9 cellular contexts compared by ENCODE assay signal in the genomic region with DNA sequence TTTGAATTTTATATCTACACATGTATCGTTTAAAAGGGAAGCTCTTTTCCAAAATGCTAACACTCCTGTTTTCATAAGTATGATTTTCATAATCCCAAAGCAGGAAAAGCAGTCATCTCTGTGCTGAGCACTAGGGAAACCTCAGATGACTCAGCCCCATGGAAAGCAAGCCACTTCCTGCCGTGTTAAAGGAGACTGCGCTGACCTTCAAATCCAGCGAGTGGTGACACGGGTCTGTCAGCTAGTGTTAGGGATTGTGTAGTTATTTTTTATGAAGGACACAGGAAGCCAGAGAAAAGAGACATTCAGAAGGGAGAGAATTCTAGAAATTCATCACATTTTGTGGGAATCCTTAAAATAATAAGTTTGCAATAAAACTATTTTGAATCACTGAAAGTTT. TPM values are rescaled to one million over a fixed set of nuclear protein-coding genes. Genes with fewer than 3 reads are reported as not detected.
A peak's percentile ranks its signal among the peaks of the same experiment; 100 is the strongest.
DNase-seq lines count a peak whose midpoint lies in the region; ATAC-seq, FAIRE-seq and TF ChIP-seq lines count a peak whose summit lies in the region.
"Had no signal": no experiment of that assay in that cellular context is flagged by ENCODE, and none has a peak within 500 bp of the region (broad histone marks: within the 10 kb centered on the region; RNA-seq: fewer than 3 reads in every experiment).

No MANE protein-coding gene starts in this region.

- FAIRE-seq in GM12878 (lab: Jason Lieb, UNC) (peak; percentile 7), HepG2 (lab: Jason Lieb, UNC) (peak; percentile 46)

- H3K9ac ChIP-seq in GM12878 (ENCODE audit: control insufficient read depth, insufficient read depth, low read length) = no peak overlapping the region
- H3K9ac ChIP-seq in HepG2 (ENCODE audit: insufficient read depth, low read depth, low read length) = no peak overlapping the region
- no peak overlapping the region for H3K9ac ChIP-seq in endodermal cell (ENCODE audit: extremely low read depth, low read length, poor library complexity, severe bottlenecking)

- no peak overlapping the region for H2AFZ ChIP-seq in GM12878 (ENCODE audit: control insufficient read depth, low read depth, low read length)
- no peak overlapping the region for H2AFZ ChIP-seq in HepG2 (ENCODE audit: low read length)
- H2AFZ ChIP-seq in OCI-LY7 (ENCODE audit: low read length) = no peak overlapping the region

- H3K79me2 ChIP-seq in GM12878 (ENCODE audit: control insufficient read depth, insufficient read depth, low read length) = no peaks in the 10 kb centered on the region
- H3K79me2 ChIP-seq in HepG2 (ENCODE audit: insufficient read depth, low read length) = no peaks in the 10 kb centered on the region
- no peaks in the 10 kb centered on the region for H3K79me2 ChIP-seq in OCI-LY7 (ENCODE audit: insufficient read depth, low read depth, low read length)

- no peak overlapping the region; the same call in 1 of the 2 replicates for H3K27ac ChIP-seq in GM12878 (ENCODE audit: control insufficient read depth, insufficient read depth)
- H3K27ac ChIP-seq in HepG2 (ENCODE audit: extremely low read length, insufficient read depth, low read length) = no peak overlapping the region
- H3K27ac ChIP-seq in OCI-LY7 (ENCODE audit: low read depth, low read length, poor library complexity, severe bottlenecking) = no peak overlapping the region
- H3K27ac ChIP-seq in endodermal cell (ENCODE audit: low read depth, low read length) = no peak overlapping the region

- peaks cover 16% of the 10 kb centered on the region for H3K4me1 Mint-ChIP-seq in Calu3 (ENCODE audit: low read depth, unreplicated experiment)
- H3K4me1 Mint-ChIP-seq in endodermal cell = no peaks in the 10 kb centered on the region

- RAD21 ChIA-PET in GM12878 (lab: Charles Lee; ENCODE audit: unreplicated experiment) = interaction anchor here (1.1 to 2.8 kb wide), 5 partner anchors 15 to 60 kb away, joined by 3 to 16 read pairs (median 4); no protein-coding TSS in a partner anchor

- H3K36me3 Mint-ChIP-seq in Calu3 (ENCODE audit: insufficient read depth, unreplicated experiment) (no peaks in the 10 kb centered on the region), endodermal cell (ENCODE audit: low read depth) (no peaks in the 10 kb centered on the region)
- H3K36me3 Mint-ChIP-seq: activated naive CD8-positive, alpha-beta T cell had no signal

- in situ Hi-C loops in GM12878 (cut with MboI) (no loop called here), HepG2 (cut with HindIII; ENCODE audit: extremely low pct_ligation_motif_present, low pct_unique_long_range_greater_than_20kb) (no loop called here)

- H3K9me3 ChIP-seq in GM12878 (replicated peaks; ENCODE audit: control insufficient read depth, insufficient read depth, low read length) (no peaks in the 10 kb centered on the region), HepG2 (ENCODE audit: low read length) (no peaks in the 10 kb centered on the region), OCI-LY7 (ENCODE audit: low read length) (no peaks in the 10 kb centered on the region), endodermal cell (ENCODE audit: control insufficient read depth, low read length) (peaks cover 7% of the 10 kb centered on the region)

- H3K9me2 ChIP-seq in OCI-LY7 (ENCODE audit: insufficient read depth, low read length) = no peaks in the 10 kb centered on the region

- no peak for TF ChIP-seq CTCF in Calu3 (IDR thresholded peaks at IDR 0.05; ENCODE audit: unreplicated experiment)
- no peak for TF ChIP-seq CTCF in GM12878 (IDR thresholded peaks at IDR 0.05 in 2 of 3, conservative IDR thresholded peaks at IDR 0.05 in 1 of 3; ENCODE audit: control insufficient read depth in 2 of 3, extremely low read depth in 1 of 3, insufficient read depth in 1 of 3, low read depth in 3 of 3, low read length in 3 of 3)
- TF ChIP-seq CTCF in HepG2 (CRISPR knock-in tag; IDR thresholded peaks at IDR 0.05) = no peak
- TF ChIP-seq CTCF in OCI-LY7 (conservative IDR thresholded peaks at IDR 0.05; ENCODE audit: low read length) = no peak
- no peak for TF ChIP-seq CTCF in endodermal cell (conservative IDR thresholded peaks at IDR 0.05)

- 0 out of 2 replicates have a peak, but pooled peaks have one; percentile 1 for TF ChIP-seq RAD21 in GM12878 (IDR thresholded peaks at IDR 0.05; ENCODE audit: insufficient read depth, low read depth, low read length)
- no peak for TF ChIP-seq RAD21 in HepG2 (CRISPR knock-in tag; IDR thresholded peaks at IDR 0.05)

- H3K36me3 ChIP-seq in GM12878 (ENCODE audit: control insufficient read depth in 2 of 2, insufficient read depth in 2 of 2, low read length in 1 of 2) (no peaks in the 10 kb centered on the region), HepG2 (replicated peaks in 1 of 2; ENCODE audit: control insufficient read depth in 1 of 2, insufficient read depth in 2 of 2, low read length in 2 of 2) (no peaks in the 10 kb centered on the region), OCI-LY7 (ENCODE audit: insufficient read depth, low read length) (no peaks in the 10 kb centered on the region), endodermal cell (ENCODE audit: control insufficient read depth, insufficient read depth, low read length) (no peaks in the 10 kb centered on the region)

- POLR2A ChIA-PET in GM12878 (lab: Charles Lee) (interaction anchor here (0.6 to 1.5 kb wide), 3 partner anchors 16 to 75 kb away, joined by 3 read pairs; no protein-coding TSS in a partner anchor), HepG2 (lab: Yijun Ruan, JAX) (interaction anchor here (1.2 to 1.8 kb wide), 2 partner anchors 9 to 13 kb away, joined by 3 to 5 read pairs; no protein-coding TSS in a partner anchor), OCI-LY7 (lab: Charles Lee) (no interaction called here)

- CTCF ChIA-PET in Calu3 (lab: Charles Lee) (no interaction called here), GM12878 (lab: Yijun Ruan, JAX) (interaction anchor here (1.0 to 2.9 kb wide), 4 partner anchors 17 to 92 kb away, joined by 3 to 10 read pairs (median 4); no protein-coding TSS in a partner anchor), HepG2 (lab: Yijun Ruan, JAX; ENCODE audit: low intra/inter-chr PET ratio, low total read pairs) (no interaction called here), OCI-LY7 (lab: Charles Lee; ENCODE audit: unreplicated experiment) (no interaction called here)

- H4K20me1 ChIP-seq in GM12878 (ENCODE audit: control insufficient read depth, insufficient read depth) = no peaks in the 10 kb centered on the region
- no peaks in the 10 kb centered on the region for H4K20me1 ChIP-seq in HepG2 (ENCODE audit: insufficient read depth, low read length)
- no peaks in the 10 kb centered on the region for H4K20me1 ChIP-seq in OCI-LY7 (ENCODE audit: insufficient read depth, low read length)

- H3K27me3 ChIP-seq in GM12878 (replicated peaks in 1 of 2; ENCODE audit: control insufficient read depth in 2 of 2, insufficient read depth in 2 of 2, low read length in 1 of 2) (no peaks in the 10 kb centered on the region), HepG2 (ENCODE audit: control insufficient read depth in 1 of 2, insufficient read depth in 2 of 2, low read length in 2 of 2) (0 out of 5 replicates have a peak, but pooled peaks cover 2 to 10% of the 10 kb centered on the region in 2 experiments), endodermal cell (ENCODE audit: control insufficient read depth, insufficient read depth, low read length, poor library complexity, severe bottlenecking) (no peaks in the 10 kb centered on the region)

- H3K4me3 ChIP-seq in GM12878 = no peak overlapping the region
- no peak overlapping the region for H3K4me3 ChIP-seq in HepG2 (replicated peaks in 1 of 3; ENCODE audit: insufficient read depth in 1 of 3, low read depth in 2 of 3, low read length in 3 of 3)
- H3K4me3 ChIP-seq in OCI-LY7 (ENCODE audit: low read depth, low read length, poor library complexity, severe bottlenecking) = no peak overlapping the region
- H3K4me3 ChIP-seq in endodermal cell (ENCODE audit: low read length) = no peak overlapping the region

- SMC1A ChIA-PET in GM12878 (lab: Charles Lee; ENCODE audit: uncharacterized antibody, unreplicated experiment) = interaction anchor here (1.3 to 6.1 kb wide), 4 partner anchors 10 to 59 kb away, joined by 3 to 28 read pairs (median 8); no protein-coding TSS in a partner anchor

- ATAC-seq in GM12878 (no peak), HepG2 (peak; percentile 65), GM18858 (IDR thresholded peaks at IDR 0.05; ENCODE audit: unreplicated experiment) (no peak), HG02763 (IDR thresholded peaks at IDR 0.05; ENCODE audit: unreplicated experiment) (no peak)

- no peak overlapping the region for H3K27ac Mint-ChIP-seq in Calu3 (ENCODE audit: unreplicated experiment)
- H3K27ac Mint-ChIP-seq in endodermal cell = no peak overlapping the region
- H3K27ac Mint-ChIP-seq: activated naive CD8-positive, alpha-beta T cell had no signal

- 15% methylated on average over 5 of the region's 5 CpGs for WGBS in GM12878 (ENCODE audit: insufficient coverage, insufficient replicate concordance, low lambda C conversion rate, missing lambda C conversion rate)
- 16% methylated on average over 5 of the region's 5 CpGs for WGBS in HepG2 (ENCODE audit: low lambda C conversion rate)
- WGBS in endodermal cell (ENCODE audit: insufficient coverage in 1 of 2, insufficient read length in 1 of 2), 2 experiments = 79 to 83% methylated on average over 1 to 5 of the region's 5 CpGs

- TF ChIP-seq EP300 in GM12878 (IDR thresholded peaks at IDR 0.05; ENCODE audit: borderline replicate concordance in 1 of 2, control insufficient read depth in 1 of 2, low read depth in 2 of 2, low read length in 2 of 2) (no peak), HepG2 (IDR thresholded peaks at IDR 0.05; ENCODE audit: low read depth in 2 of 2, low read length in 2 of 2) (no peak), HepG2 (CRISPR knock-in tag; IDR thresholded peaks at IDR 0.05; ENCODE audit: borderline replicate concordance) (no peak; the same call in 1 of the 2 replicates)

- BruUV-seq in Calu3 (replicated peaks; lab: Mats Ljungman, UMichigan) = no TSS peak
- no TSS peak for BruUV-seq in GM12878 (replicated peaks; lab: Mats Ljungman, UMichigan)
- BruUV-seq in HepG2 (replicated peaks; lab: Mats Ljungman, UMichigan) = no TSS peak
- no TSS peak for BruUV-seq in OCI-LY7 (replicated peaks; lab: Mats Ljungman, UMichigan)

- H3K9me3 Mint-ChIP-seq in Calu3 (ENCODE audit: low read depth, unreplicated experiment) (no peaks in the 10 kb centered on the region), endodermal cell (peaks cover 8% of the 10 kb centered on the region)

- intact Hi-C loops in Calu3 (cut with micrococcal nuclease; ENCODE audit: unreplicated experiment) (no loop called here), GM12878 (cut with micrococcal nuclease; ENCODE audit: unreplicated experiment) (no loop called here), HepG2 (cut with micrococcal nuclease; ENCODE audit: unreplicated experiment) (no loop called here), OCI-LY7 (cut with micrococcal nuclease; ENCODE audit: unreplicated experiment) (no loop called here)

- no peaks in the 10 kb centered on the region for H3K27me3 Mint-ChIP-seq in Calu3 (ENCODE audit: unreplicated experiment)
- peaks cover 1% of the 10 kb centered on the region for H3K27me3 Mint-ChIP-seq in endodermal cell (ENCODE audit: insufficient read depth)
- H3K27me3 Mint-ChIP-seq: activated naive CD8-positive, alpha-beta T cell had no signal

- H3K4me3 Mint-ChIP-seq in Calu3 (ENCODE audit: low read depth, unreplicated experiment) (no peak overlapping the region), endodermal cell (no peak overlapping the region)
- H3K4me3 Mint-ChIP-seq: activated naive CD8-positive, alpha-beta T cell had no signal

- TF ChIP-seq POLR2A in GM12878 (IDR thresholded peaks at IDR 0.05; ENCODE audit: low read depth, low read length) (no peak), HepG2 (IDR thresholded peaks at IDR 0.05; ENCODE audit: insufficient read depth in 1 of 2, low read depth in 2 of 2, low read length in 2 of 2) (no peak)

- H3K4me1 ChIP-seq in GM12878 (ENCODE audit: control insufficient read depth, insufficient read depth, low read length) (peaks cover 36% of the 10 kb centered on the region), HepG2 (ENCODE audit: insufficient read depth, low read length) (peaks cover 29% of the 10 kb centered on the region), OCI-LY7 (ENCODE audit: insufficient read depth, low read length, poor library complexity, severe bottlenecking) (no peaks in the 10 kb centered on the region), endodermal cell (ENCODE audit: control insufficient read depth, insufficient read depth, low read length) (no peaks in the 10 kb centered on the region)

- H3K4me2 ChIP-seq in GM12878 (ENCODE audit: control insufficient read depth, insufficient read depth) = no peak overlapping the region; the same call in 1 of the 2 replicates
- H3K4me2 ChIP-seq in HepG2 (ENCODE audit: low read depth, low read length) = no peak overlapping the region
- no peak overlapping the region for H3K4me2 ChIP-seq in OCI-LY7 (ENCODE audit: low read length)

- peak; percentile 23 for DNase-seq in Calu3
- peak; percentile 59 for DNase-seq in NCI-H510A (lab: John Stamatoyannopoulos, UW)
- DNase-seq in GM12878 (ENCODE audit: low read depth, low spot score) = no peak
- peak; percentile 71 for DNase-seq in HepG2 (ENCODE audit: low spot score)
- DNase-seq in OCI-LY7 (ENCODE audit: low spot score) = no peak
- DNase-seq in endodermal cell = no peak

RNA-seq across cellular contexts. Expression of gene CD93, which starts 57.0 kb away (rescaled TPM):
- total RNA-seq in Calu3 (2022) (not detected in 2 replicates), GM12878 (2014; rRNA removed) (2.3 and 2.7 TPM in 2 replicates), GM12878 (2014; rRNA removed; fragmentation: Illumina TruSeq; extraction: Trizol) (1.3 TPM in 2 replicates), GM12878 (2021) (2.5 and 2.6 TPM in 2 replicates), HepG2 (2016; rRNA removed; fragmentation: Illumina TruSeq; extraction: Trizol) (not detected in 2 replicates), OCI-LY7 (2022) (not detected in 2 replicates), endodermal cell (under 1 TPM in 1 of 2 donors, not detected in 1; 0.04 TPM)
- total RNA-seq in GM12878 (2013; cell fraction: nucleolus; rRNA removed) = 1.5 and 1.8 TPM in 2 replicates
- polyA plus RNA-seq in GM12878 (2011; ENCODE audit: low read depth) = 0.26 TPM
- polyA plus RNA-seq in GM12878 (2011; rRNA removed) (0.20 and 0.22 TPM in 2 replicates), GM12878 (2014; fragmentation: Illumina TruSeq; extraction: Trizol) (1.6 TPM in 2 replicates), GM12878 (2014; fragmentation: Nextera tagmentation; extraction: Ambion mirVana) (under 1 TPM; 0.35 to 0.55 TPM), GM12878 (2014; rRNA removed) (1.3 and 1.5 TPM in 2 replicates), GM12878 (2016; fragmentation: Nextera tagmentation; extraction: Ambion mirVana) (under 1 TPM; 0.27 to 0.30 TPM), HepG2 (2011; rRNA removed) (not detected in 2 replicates)
- 0.15 and 0.17 TPM in 2 replicates for polyA plus RNA-seq in GM12878 (2011; cell fraction: cytosol; rRNA removed)
- 0.18 and 0.30 TPM in 2 replicates for polyA plus RNA-seq in GM12878 (2011; cell fraction: nucleus; rRNA removed)
- polyA plus RNA-seq in GM12878 (2012) = 0.24 and 0.28 TPM in 2 replicates
- 0.26 and 0.29 TPM in 2 replicates for polyA minus RNA-seq in GM12878 (2011; rRNA and poly(A)+ RNA removed)
- 0.10 TPM in 1 of 2 replicates, not detected in the other for polyA minus RNA-seq in GM12878 (2011; cell fraction: cytosol; rRNA and poly(A)+ RNA removed)
- 0.12 and 0.29 TPM in 2 replicates for polyA minus RNA-seq in GM12878 (2011; cell fraction: nucleus; rRNA and poly(A)+ RNA removed)
- total RNA-seq in HepG2 (2016; cell fraction: cytosol; rRNA removed; fragmentation: Illumina TruSeq; extraction: Trizol; ENCODE audit: low read depth) = not detected in 2 replicates
- total RNA-seq in HepG2 (2016; cell fraction: insoluble cytoplasmic fraction; rRNA removed; fragmentation: Illumina TruSeq; extraction: Trizol) = not detected in 2 replicates
- not detected in 2 replicates for total RNA-seq in HepG2 (2016; cell fraction: membrane; rRNA removed; fragmentation: Illumina TruSeq; extraction: Trizol)
- total RNA-seq in HepG2 (2016; cell fraction: nucleus; rRNA removed; fragmentation: Illumina TruSeq; extraction: Trizol) = not detected in 2 replicates
- 0.01 TPM in 2 replicates for polyA plus RNA-seq in HepG2 (2011; cell fraction: cytosol; rRNA removed)
- polyA plus RNA-seq in HepG2 (2011; cell fraction: nucleus; rRNA removed) = not detected in 2 replicates
- not detected in 2 replicates for polyA plus RNA-seq in HepG2 (2012)
- not detected in 2 replicates for polyA plus RNA-seq in HepG2 (2016; cell fraction: cytosol; fragmentation: Illumina TruSeq; extraction: Trizol; ENCODE audit: low read depth)
- not detected in 2 replicates for polyA plus RNA-seq in HepG2 (2016; cell fraction: insoluble cytoplasmic fraction; fragmentation: Illumina TruSeq; extraction: Trizol; ENCODE audit: low read depth)
- polyA plus RNA-seq in HepG2 (2016; cell fraction: membrane; fragmentation: Illumina TruSeq; extraction: Trizol; ENCODE audit: low read depth) = not detected in 2 replicates
- not detected in 2 replicates for polyA plus RNA-seq in HepG2 (2016; cell fraction: nucleus; fragmentation: Illumina TruSeq; extraction: Trizol; ENCODE audit: insufficient read depth, low read depth)
- not detected in 2 replicates for polyA minus RNA-seq in HepG2 (2011; rRNA and poly(A)+ RNA removed; ENCODE audit: low replicate concordance)
- not detected in 2 replicates for polyA minus RNA-seq in HepG2 (2011; cell fraction: cytosol; rRNA and poly(A)+ RNA removed)
- not detected in 2 replicates for polyA minus RNA-seq in HepG2 (2011; cell fraction: nucleus; rRNA and poly(A)+ RNA removed)
- total RNA-seq in OCI-LY7 (2014; rRNA removed; shearing (Covaris generic)) = not detected in 2 replicates
- polyA plus RNA-seq in endodermal cell (2013, experiment 1 of 2) = 0.07 TPM
- 0.04 TPM for polyA plus RNA-seq in endodermal cell (2013, experiment 2 of 2)

Comparison
In these comparisons a context has a peak if more than half of its experiments do, and no peak if none do; other contexts are left out.
1. DNase-seq: peak in Calu3 (single experiment), NCI-H510A (single experiment) and HepG2 (single experiment); none in GM12878 (single experiment), OCI-LY7 (single experiment) and endodermal cell (single experiment).